Comparison of ENCODE assay signal across 8 cellular contexts in genomic region chr19:49812452-49812996, GRCh38. TPM values are rescaled to one million over a fixed set of nuclear protein-coding genes. Genes with fewer than 3 reads are reported as not detected.
DNase-seq lines count a peak whose midpoint lies in the region; ATAC-seq, FAIRE-seq and TF ChIP-seq lines count a peak whose summit lies in the region.

No MANE protein-coding gene starts in this region.

- H4K8ac ChIP-seq in H1 (ENCODE audit: extremely low read depth, insufficient read depth, low read length) = peak overlapping the region; percentile 93; the same call in 1 of the 2 replicates

- H2BK15ac ChIP-seq in H1 (ENCODE audit: low read length) = 0 out of 2 replicates have a peak overlapping the region, but pooled peaks have one; percentile 51

- H3K27ac ChIP-seq in OCI-LY3 (ENCODE audit: low read length) (peak overlapping the region; percentile 82), H1 (ENCODE audit: low read depth, low read length) (peak overlapping the region; percentile 98)

- peak overlapping the region; percentile 41 for H3K4ac ChIP-seq in H1 (replicated peaks; ENCODE audit: insufficient read length, low read depth, low read length)

- H4K20me1 ChIP-seq in OCI-LY3 (ENCODE audit: insufficient read depth, low read length) (no peaks in the 10 kb centered on the region), H1 (replicated peaks in 1 of 2; ENCODE audit: control insufficient read depth in 1 of 2, insufficient read depth in 2 of 2, low read length in 2 of 2) (peaks cover 0 to 8% of the 10 kb centered on the region in 2 experiments)

- H3K9ac ChIP-seq in OCI-LY3 (ENCODE audit: low read length) (peak overlapping the region; percentile 85), H1 (replicated peaks in 1 of 4; ENCODE audit: extremely low read depth in 1 of 4, low read depth in 3 of 4, low read length in 3 of 4) (peak overlapping the region; percentile 36 to 96 (median 76))

- CTCF ChIA-PET in H1 (lab: Charles Lee; ENCODE audit: partially characterized antibody) = interaction anchor here (0.7 to 2.0 kb wide), 12 partner anchors 8 to 128 kb away, joined by 3 to 9 read pairs (median 4); no protein-coding TSS in a partner anchor

- TF ChIP-seq POLR2A in H1 (IDR thresholded peaks at IDR 0.05; ENCODE audit: control extremely low read depth in 1 of 2, low read depth in 2 of 2, low read length in 2 of 2) = no peak

- WGBS in H1 (ENCODE audit: extremely low coverage in 1 of 2, insufficient coverage in 1 of 2, insufficient read length in 1 of 2, insufficient replicate concordance in 2 of 2, low coverage in 1 of 2, low lambda C conversion rate in 2 of 2, missing lambda C conversion rate in 1 of 2), 2 experiments = 56% methylated on average over 11 of the region's 11 CpGs; no CpG with 5 or more reads in 1 of the 2 experiments

- peak overlapping the region; percentile 13 for H3K56ac ChIP-seq in H1 (replicated peaks; ENCODE audit: insufficient read length, low read depth, low read length)

- no peak overlapping the region for H4K5ac ChIP-seq in H1 (ENCODE audit: insufficient read length, low read depth, low read length)

- H3K27me3 ChIP-seq in OCI-LY3 (ENCODE audit: low read depth, low read length) (no peaks in the 10 kb centered on the region), H1 (replicated peaks in 1 of 4; ENCODE audit: control insufficient read depth in 3 of 4, extremely low read depth in 1 of 4, insufficient read depth in 3 of 4, low read length in 3 of 4) (no peaks in the 10 kb centered on the region), neuron (ENCODE audit: insufficient read depth, low read length) (no peaks in the 10 kb centered on the region)

- H3K4me2 ChIP-seq in OCI-LY3 (ENCODE audit: low read length) (peak overlapping the region; percentile 88), H1 (ENCODE audit: insufficient read depth in 1 of 2, low read depth in 2 of 2, low read length in 2 of 2) (peak overlapping the region; percentile 88 to 91)

- no peak overlapping the region for H2BK20ac ChIP-seq in H1 (ENCODE audit: low read length)

- peak overlapping the region; percentile 53 for H3K18ac ChIP-seq in H1 (ENCODE audit: extremely low read depth, low read length)

- H3K79me2 ChIP-seq in OCI-LY3 (ENCODE audit: low read length) (no peaks in the 10 kb centered on the region), H1 (ENCODE audit: control insufficient read depth in 1 of 2, insufficient read depth in 2 of 2, low read length in 2 of 2) (no peaks in the 10 kb centered on the region)

- DNase-seq in CD1c-positive myeloid dendritic cell (ENCODE audit: extremely low spot score) (peak; percentile 12), H1 (ENCODE audit: low read depth in 1 of 2, low spot score in 2 of 2) (no peak), posterior cingulate gyrus (no peak), SKM-1 (lab: John Stamatoyannopoulos, UW; ENCODE audit: unreplicated experiment) (no peak), NCI-H2227 treated with DMSO at 0.1 percent for 48 hours (lab: John Stamatoyannopoulos, UW) (no peak)

- POLR2A ChIA-PET in H1 (lab: Charles Lee; ENCODE audit: partially characterized antibody) = interaction anchor here (0.5 to 3.4 kb wide), 24 partner anchors 8 to 148 kb away, joined by 3 to 29 read pairs (median 5); partner anchors contain the start of genes ADM5, AP2A1, NUP62 and PTOV1

- H3K23me2 ChIP-seq in H1 (ENCODE audit: low read depth, low read length) = peaks cover 2% of the 10 kb centered on the region; the same call in 1 of the 2 replicates

- intact Hi-C loops in posterior cingulate gyrus (cut with DNase I) = no loop called here

- TF ChIP-seq CTCF in OCI-LY3 (IDR thresholded peaks at IDR 0.05; ENCODE audit: low read depth, low read length) (no peak), H1 (IDR thresholded peaks at IDR 0.05; ENCODE audit: control extremely low read depth in 1 of 3, insufficient read depth in 1 of 3, low read depth in 1 of 3, low read length in 3 of 3) (no peak)

- H3K23ac ChIP-seq in H1 (ENCODE audit: insufficient read length) = no peak overlapping the region

- H2AFZ ChIP-seq in OCI-LY3 (ENCODE audit: low read depth, low read length) (peak overlapping the region; percentile 89), H1 (ENCODE audit: low read length) (peak overlapping the region; percentile 50; the same call in 1 of the 2 replicates), neuron (ENCODE audit: low read depth, low read length) (peak overlapping the region; percentile 29)

- no peak for FAIRE-seq in H1 (lab: Jason Lieb, UNC)

- TF ChIP-seq EP300 in H1 (IDR thresholded peaks at IDR 0.05; ENCODE audit: borderline replicate concordance in 1 of 2, low read depth in 2 of 2, low read length in 2 of 2) = no peak

- H3K14ac ChIP-seq in H1 (ENCODE audit: insufficient read length) = no peak overlapping the region

- H3K36me3 ChIP-seq in OCI-LY3 (replicated peaks; ENCODE audit: low read depth, low read length) = peaks cover 7% of the 10 kb centered on the region
- H3K36me3 ChIP-seq in H1 (ENCODE audit: control insufficient read depth in 2 of 4, insufficient read depth in 4 of 4, low read length in 3 of 4) = no peaks in the 10 kb centered on the region
- H3K36me3 ChIP-seq in neuron (ENCODE audit: insufficient read depth, low read length) = peaks cover 6% of the 10 kb centered on the region

- H3K4me3 ChIP-seq in OCI-LY3 (ENCODE audit: low read length) (peak overlapping the region; percentile 91), H1 (ENCODE audit: extremely low read depth in 1 of 4, insufficient read depth in 2 of 4, low read depth in 3 of 4, low read length in 4 of 4) (peak overlapping the region; percentile 75 to 94 (median 77)), neuron (ENCODE audit: low read length) (peak overlapping the region; percentile 76)

- 0 out of 2 replicates have a peak overlapping the region, but pooled peaks have one; percentile 42 for H2BK12ac ChIP-seq in H1 (ENCODE audit: low read depth, low read length)

- no peak for TF ChIP-seq RAD21 in H1 (IDR thresholded peaks at IDR 0.05 in 1 of 2, conservative IDR thresholded peaks at IDR 0.05 in 1 of 2; ENCODE audit: low read depth in 2 of 2, low read length in 2 of 2)

- H2BK5ac ChIP-seq in H1 (ENCODE audit: low read depth, low read length) = peak overlapping the region; percentile 57; the same call in 1 of the 2 replicates

- H3K4me1 ChIP-seq in OCI-LY3 (ENCODE audit: low read length) = peaks cover 15% of the 10 kb centered on the region
- peaks cover 6 to 15% (median 12%) of the 10 kb centered on the region in 4 experiments for H3K4me1 ChIP-seq in H1 (replicated peaks in 1 of 4; ENCODE audit: control insufficient read depth in 3 of 4, insufficient read depth in 4 of 4, low read length in 3 of 4)
- H3K4me1 ChIP-seq in neuron (ENCODE audit: insufficient read depth, low read length) = peaks cover 17% of the 10 kb centered on the region

- H4K91ac ChIP-seq in H1 (replicated peaks; ENCODE audit: insufficient read length, low read length) = peak overlapping the region; percentile 29

- 0 out of 2 replicates have a peak, but pooled peaks cover 2% of the 10 kb centered on the region for H3K79me1 ChIP-seq in H1 (ENCODE audit: low read depth, low read length)

- H2AK5ac ChIP-seq in H1 (ENCODE audit: low read depth, low read length) = no peak overlapping the region

- H3K9me3 ChIP-seq in OCI-LY3 (ENCODE audit: insufficient read depth, low read length) (no peaks in the 10 kb centered on the region), H1 (ENCODE audit: insufficient read depth in 2 of 2, low read depth in 1 of 2, low read length in 1 of 2) (no peaks in the 10 kb centered on the region), neuron (ENCODE audit: low read length) (no peaks in the 10 kb centered on the region)

- no peak overlapping the region for H2BK120ac ChIP-seq in H1 (replicated peaks; ENCODE audit: low read depth, low read length)

- no peak for ATAC-seq in HG03571 (IDR thresholded peaks at IDR 0.05; ENCODE audit: unreplicated experiment)

RNA-seq across cellular contexts. Expression of gene FUZ, which starts 0.6 kb away (rescaled TPM):
- 33.9 and 34.1 TPM in 2 replicates for total RNA-seq in H1 (2021; fragmentation: NEBNext Ultra II Directional; extraction: Animal tissue kit (Norgen Biotek cat#: 25700))
- polyA plus RNA-seq in H1 (2011; rRNA removed) = 28.4 and 43.8 TPM in 2 replicates
- polyA plus RNA-seq in H1 (2011; cell fraction: cytosol; rRNA removed) = 43.8 TPM
- 52.1 TPM for polyA plus RNA-seq in H1 (2011; cell fraction: nucleus; rRNA removed)
- polyA plus RNA-seq in H1 (2012, experiment 1 of 2) = 32.0 to 45.8 TPM (median 39.3 TPM) in 4 replicates
- polyA plus RNA-seq in H1 (2012, experiment 2 of 2) = 54.2 TPM
- polyA plus RNA-seq in H1 (2013, experiment 1 of 2) = 17.6 TPM
- 17.2 TPM for polyA plus RNA-seq in H1 (2013, experiment 2 of 2)
- 13.3 and 17.7 TPM in 2 replicates for polyA minus RNA-seq in H1 (2011; rRNA and poly(A)+ RNA removed)
- polyA minus RNA-seq in H1 (2011; cell fraction: cytosol; rRNA and poly(A)+ RNA removed) = 18.9 TPM
- 19.4 TPM for polyA minus RNA-seq in H1 (2011; cell fraction: nucleus; rRNA and poly(A)+ RNA removed)

RNA-seq across cellular contexts. Expression of gene MED25, which starts 5.6 kb away (rescaled TPM):
- total RNA-seq in H1 (2021; fragmentation: NEBNext Ultra II Directional; extraction: Animal tissue kit (Norgen Biotek cat#: 25700)) = 71.4 and 73.9 TPM in 2 replicates
- polyA plus RNA-seq in H1 (2011; rRNA removed) = 21.6 and 40.4 TPM in 2 replicates
- 21.8 TPM for polyA plus RNA-seq in H1 (2011; cell fraction: cytosol; rRNA removed)
- polyA plus RNA-seq in H1 (2011; cell fraction: nucleus; rRNA removed) = 81.4 TPM
- 52.6 to 80.3 TPM (median 65.6 TPM) in 4 replicates for polyA plus RNA-seq in H1 (2012, experiment 1 of 2)
- 50.2 TPM for polyA plus RNA-seq in H1 (2012, experiment 2 of 2)
- polyA plus RNA-seq in H1 (2013, experiment 1 of 2) = 42.3 TPM
- 40.4 TPM for polyA plus RNA-seq in H1 (2013, experiment 2 of 2)
- polyA minus RNA-seq in H1 (2011; rRNA and poly(A)+ RNA removed) = 28.0 and 50.4 TPM in 2 replicates
- polyA minus RNA-seq in H1 (2011; cell fraction: cytosol; rRNA and poly(A)+ RNA removed) = 34.3 TPM
- polyA minus RNA-seq in H1 (2011; cell fraction: nucleus; rRNA and poly(A)+ RNA removed) = 41.3 TPM

RNA-seq across cellular contexts. Expression of gene PTOV1, which starts 38.4 kb away (rescaled TPM):
- 251 and 261 TPM in 2 replicates for total RNA-seq in H1 (2021; fragmentation: NEBNext Ultra II Directional; extraction: Animal tissue kit (Norgen Biotek cat#: 25700))
- polyA plus RNA-seq in H1 (2011; rRNA removed) = 147 and 213 TPM in 2 replicates
- polyA plus RNA-seq in H1 (2011; cell fraction: cytosol; rRNA removed) = 136 TPM
- 397 TPM for polyA plus RNA-seq in H1 (2011; cell fraction: nucleus; rRNA removed)
- 183 to 286 TPM (median 253 TPM) in 4 replicates for polyA plus RNA-seq in H1 (2012, experiment 1 of 2)
- polyA plus RNA-seq in H1 (2012, experiment 2 of 2) = 215 TPM
- 166 TPM for polyA plus RNA-seq in H1 (2013, experiment 1 of 2)
- 157 TPM for polyA plus RNA-seq in H1 (2013, experiment 2 of 2)
- 82.9 and 117 TPM in 2 replicates for polyA minus RNA-seq in H1 (2011; rRNA and poly(A)+ RNA removed)
- polyA minus RNA-seq in H1 (2011; cell fraction: cytosol; rRNA and poly(A)+ RNA removed) = 124 TPM
- polyA minus RNA-seq in H1 (2011; cell fraction: nucleus; rRNA and poly(A)+ RNA removed) = 139 TPM

RNA-seq across cellular contexts. Expression of gene AP2A1, which starts 45.7 kb away (rescaled TPM):
- total RNA-seq in H1 (2021; fragmentation: NEBNext Ultra II Directional; extraction: Animal tissue kit (Norgen Biotek cat#: 25700)) = 105 and 109 TPM in 2 replicates
- polyA plus RNA-seq in H1 (2011; rRNA removed) = 106 and 157 TPM in 2 replicates
- 101 TPM for polyA plus RNA-seq in H1 (2011; cell fraction: cytosol; rRNA removed)
- polyA plus RNA-seq in H1 (2011; cell fraction: nucleus; rRNA removed) = 148 TPM
- polyA plus RNA-seq in H1 (2012, experiment 1 of 2) = 64.9 to 109 TPM (median 104 TPM) in 4 replicates
- polyA plus RNA-seq in H1 (2012, experiment 2 of 2) = 114 TPM
- 58.6 TPM for polyA plus RNA-seq in H1 (2013, experiment 1 of 2)
- 55.8 TPM for polyA plus RNA-seq in H1 (2013, experiment 2 of 2)
- 103 and 108 TPM in 2 replicates for polyA minus RNA-seq in H1 (2011; rRNA and poly(A)+ RNA removed)
- 101 TPM for polyA minus RNA-seq in H1 (2011; cell fraction: cytosol; rRNA and poly(A)+ RNA removed)
- 76.4 TPM for polyA minus RNA-seq in H1 (2011; cell fraction: nucleus; rRNA and poly(A)+ RNA removed)

RNA-seq across cellular contexts. Expression of gene TSKS, which starts 49.4 kb away (rescaled TPM):
- not detected in 2 replicates for total RNA-seq in H1 (2021; fragmentation: NEBNext Ultra II Directional; extraction: Animal tissue kit (Norgen Biotek cat#: 25700))
- 0.21 and 0.24 TPM in 2 replicates for polyA plus RNA-seq in H1 (2011; rRNA removed)
- polyA plus RNA-seq in H1 (2011; cell fraction: cytosol; rRNA removed) = 0.39 TPM
- 0.17 TPM for polyA plus RNA-seq in H1 (2011; cell fraction: nucleus; rRNA removed)
- polyA plus RNA-seq in H1 (2012, experiment 1 of 2) = 0.23 to 0.47 TPM (median 0.25 TPM) in 3 of 4 replicates, not detected in the other
- polyA plus RNA-seq in H1 (2012, experiment 2 of 2) = not detected
- 0.36 TPM for polyA plus RNA-seq in H1 (2013, experiment 1 of 2)
- 0.20 TPM for polyA plus RNA-seq in H1 (2013, experiment 2 of 2)
- polyA minus RNA-seq in H1 (2011; rRNA and poly(A)+ RNA removed) = 0.12 TPM in 1 of 2 replicates, not detected in the other
- polyA minus RNA-seq in H1 (2011; cell fraction: cytosol; rRNA and poly(A)+ RNA removed) = not detected
- not detected for polyA minus RNA-seq in H1 (2011; cell fraction: nucleus; rRNA and poly(A)+ RNA removed)

Comparison
In these comparisons a context has a peak if more than half of its experiments do, and no peak if none do; other contexts are left out.
1. H2AFZ ChIP-seq: peak in every context shown above with its lines; median percentile 89 in OCI-LY3; 50 in H1; 29 in neuron.